20 cellular contexts compared by ENCODE assay signal in the genomic region with DNA sequence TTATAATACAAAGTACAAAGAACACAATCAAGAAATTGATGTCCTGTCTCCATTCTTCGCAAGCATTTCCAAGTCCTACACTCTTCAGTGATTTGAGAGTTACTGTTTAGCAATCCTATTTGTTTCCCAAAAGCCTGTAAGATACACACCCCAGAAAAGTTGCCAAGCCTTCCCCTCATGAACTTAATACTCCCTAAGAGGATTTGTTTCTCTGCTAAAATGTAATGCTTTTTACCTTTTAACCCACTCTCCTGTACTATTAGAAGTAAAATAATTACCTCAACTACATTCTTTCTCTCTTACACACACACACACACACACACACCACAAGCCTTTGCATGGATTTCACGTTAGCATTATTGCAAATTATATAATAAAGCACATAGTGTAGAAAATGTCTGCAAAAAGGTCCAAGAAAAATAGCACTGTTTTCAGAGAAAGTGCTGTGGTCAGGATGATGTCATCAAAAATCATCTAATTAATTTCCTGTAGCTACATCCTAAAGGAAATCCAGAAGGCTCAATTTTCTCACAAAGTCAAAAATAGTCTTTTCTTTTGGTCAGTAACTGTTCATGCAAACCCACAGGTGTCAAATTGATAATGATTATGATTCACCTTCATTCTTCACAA.
DNase-seq lines count a peak whose midpoint lies in the region; ATAC-seq, FAIRE-seq and TF ChIP-seq lines count a peak whose summit lies in the region.
"Had no signal": no experiment of that assay in that cellular context is flagged by ENCODE, and none has a peak within 500 bp of the region (broad histone marks: within the 10 kb centered on the region; RNA-seq: fewer than 3 reads in every experiment).

No MANE protein-coding gene starts in this region.

- H3K4me3 ChIP-seq in BLaER1 = no peak overlapping the region
- no peak overlapping the region for H3K4me3 ChIP-seq in endothelial cell of umbilical vein (replicated peaks in 1 of 3; ENCODE audit: insufficient read depth in 1 of 3, low read depth in 1 of 3, low read length in 3 of 3)
- no peak overlapping the region for H3K4me3 ChIP-seq in lower leg skin (ENCODE audit: low read depth, poor library complexity, severe bottlenecking)
- H3K4me3 ChIP-seq: lung, skin epidermis, upper lobe of right lung had no signal

- H3K27me3 Mint-ChIP-seq in nephron progenitor cell (ENCODE audit: low read depth, poor library complexity) = no peaks in the 10 kb centered on the region
- H3K27me3 Mint-ChIP-seq: activated naive CD8-positive, alpha-beta T cell treated with anti-CD3 and anti-CD28 coated beads for 36 hours; activated T-cell treated with anti-CD3 and anti-CD28 coated beads, Interleukin-2, amount 50 U/mL, for 24 hours had no signal

- H3K4me1 ChIP-seq in BLaER1 = peaks cover 14% of the 10 kb centered on the region
- peaks cover 13% of the 10 kb centered on the region for H3K4me1 ChIP-seq in endothelial cell of umbilical vein (ENCODE audit: control insufficient read depth, extremely low read depth, insufficient read depth, low read length)
- H3K4me1 ChIP-seq: upper lobe of right lung had no signal

- no peak overlapping the region for H3K27ac ChIP-seq in BLaER1
- no peak overlapping the region for H3K27ac ChIP-seq in endothelial cell of umbilical vein (ENCODE audit: insufficient read depth, low read depth, low read length)
- H3K27ac ChIP-seq: epithelial cell of prostate, skin epidermis, upper lobe of right lung had no signal

- ATAC-seq in GM18511 (IDR thresholded peaks at IDR 0.05; ENCODE audit: unreplicated experiment) = no peak
- ATAC-seq: upper lobe of right lung had no signal

- TF ChIP-seq POLR2A in endothelial cell of umbilical vein (IDR thresholded peaks at IDR 0.05; ENCODE audit: low read depth, low read length) (no peak), lower leg skin (IDR thresholded peaks at IDR 0.05) (no peak)

- no peaks in the 10 kb centered on the region for H3K27me3 ChIP-seq in BLaER1
- H3K27me3 ChIP-seq in endothelial cell of umbilical vein (ENCODE audit: control insufficient read depth in 2 of 2, insufficient read depth in 2 of 2, low read length in 2 of 2) = no peaks in the 10 kb centered on the region
- H3K27me3 ChIP-seq: upper lobe of right lung had no signal

- no peaks in the 10 kb centered on the region for H3K9me3 Mint-ChIP-seq in nephron progenitor cell
- H3K9me3 Mint-ChIP-seq: activated naive CD8-positive, alpha-beta T cell treated with anti-CD3 and anti-CD28 coated beads for 36 hours; activated T-cell treated with anti-CD3 and anti-CD28 coated beads, Interleukin-2, amount 50 U/mL, for 24 hours; neural crest cell had no signal

- H3K9ac ChIP-seq in BLaER1 (no peak overlapping the region), endothelial cell of umbilical vein (replicated peaks; ENCODE audit: extremely low read depth, insufficient read depth, low read length) (no peak overlapping the region)

- no peak overlapping the region for H3K4me3 Mint-ChIP-seq in nephron progenitor cell
- H3K4me3 Mint-ChIP-seq: activated naive CD8-positive, alpha-beta T cell treated with anti-CD3 and anti-CD28 coated beads for 36 hours; activated T-cell treated with anti-CD3 and anti-CD28 coated beads, Interleukin-2, amount 50 U/mL, for 24 hours; neural crest cell had no signal

- FAIRE-seq in endothelial cell of umbilical vein (lab: Jason Lieb, UNC) = peak; percentile 75
- FAIRE-seq: colon had no signal

- peaks cover 6% of the 10 kb centered on the region for H3K36me3 Mint-ChIP-seq in nephron progenitor cell (ENCODE audit: low read depth)
- H3K36me3 Mint-ChIP-seq: activated naive CD8-positive, alpha-beta T cell treated with anti-CD3 and anti-CD28 coated beads for 36 hours had no signal

- TF ChIP-seq CTCF in endothelial cell of umbilical vein (IDR thresholded peaks at IDR 0.05; ENCODE audit: extremely low read depth in 1 of 2, insufficient read depth in 1 of 2, low read depth in 1 of 2, low read length in 2 of 2) (no peak), nephron progenitor cell (IDR thresholded peaks at IDR 0.05) (no peak), lower leg skin (IDR thresholded peaks at IDR 0.05) (no peak)

- H4K20me1 ChIP-seq in BLaER1 = no peaks in the 10 kb centered on the region
- no peaks in the 10 kb centered on the region for H4K20me1 ChIP-seq in endothelial cell of umbilical vein (replicated peaks; ENCODE audit: control insufficient read depth, extremely low read depth, insufficient read depth, low read length)

- POLR2A ChIA-PET in endothelial cell of umbilical vein (lab: Charles Lee) = no interaction called here

- CTCF ChIA-PET in endothelial cell of umbilical vein (lab: Charles Lee) = interaction anchor here (1.0 to 2.8 kb wide), 7 partner anchors 10 to 232 kb away, joined by 3 to 7 read pairs (median 4); no protein-coding TSS in a partner anchor

- WGBS in lower leg skin, 2 donors = 76 to 83% methylated on average over 2 of the region's 2 CpGs

- H3K9me3 ChIP-seq in BLaER1 (no peaks in the 10 kb centered on the region), endothelial cell of umbilical vein (replicated peaks; ENCODE audit: control insufficient read depth, insufficient read depth, low read length) (no peaks in the 10 kb centered on the region)
- H3K9me3 ChIP-seq: upper lobe of right lung had no signal

- no peaks in the 10 kb centered on the region for H3K4me1 Mint-ChIP-seq in nephron progenitor cell
- H3K4me1 Mint-ChIP-seq: neural crest cell had no signal

- H3K4me2 ChIP-seq in BLaER1 (peak overlapping the region; percentile 9; the same call in 1 of the 2 replicates), endothelial cell of umbilical vein (ENCODE audit: insufficient read depth, low read length) (peak overlapping the region; percentile 48)

- dilution Hi-C loops in endothelial cell of umbilical vein (cut with MboI; ENCODE audit: extremely low pct_ligation_motif_present, low sequenced_read_pairs) = no loop called here

- intact Hi-C loops in endothelial cell of umbilical vein (cut with micrococcal nuclease) = loop anchor here (10.0 kb wide), 1 partner anchor 152 kb away; no protein-coding TSS in a partner anchor
- intact Hi-C loops in lower leg skin (cut with DNase I; ENCODE audit: low total_unique reads) = no loop called here

- DNase-seq in NCI-H82 treated with DMSO at 0.1 percent for 48 hours (lab: John Stamatoyannopoulos, UW; ENCODE audit: unreplicated experiment) (peak; percentile 33), endothelial cell of umbilical vein (ENCODE audit: low read depth, low spot score) (peak; percentile 73), nephron progenitor cell (no peak), DMS153 (lab: John Stamatoyannopoulos, UW) (no peak), DMS79 (lab: John Stamatoyannopoulos, UW) (no peak), lower leg skin (ENCODE audit: low spot score in 2 of 2) (no peak)
- DNase-seq: activated CD4-positive, alpha-beta T cell treated with anti-CD3 and anti-CD28 coated beads, Interleukin-2, amount 50 U/mL, for 1 hour; activated naive CD8-positive, alpha-beta T cell treated with anti-CD3 and anti-CD28 coated beads for 36 hours; activated T-cell treated with anti-CD3 and anti-CD28 coated beads, Interleukin-2, amount 50 U/mL, for 24 hours; DMS 273 treated with DMSO at 0.1 percent for 48 hours; NCI-H1048; NCI-H2171 treated with DMSO at 0.1 percent for 48 hours; upper lobe of right lung had no signal

- H3K36me3 ChIP-seq in BLaER1 (no peaks in the 10 kb centered on the region), endothelial cell of umbilical vein (ENCODE audit: control insufficient read depth in 2 of 2, extremely low read depth in 1 of 2, insufficient read depth in 2 of 2, low read length in 2 of 2) (no peaks in the 10 kb centered on the region)
- H3K36me3 ChIP-seq: upper lobe of right lung had no signal

- BruUV-seq in endothelial cell of umbilical vein (replicated peaks; lab: Mats Ljungman, UMichigan) = no TSS peak

- peak overlapping the region; percentile 81 for H3K27ac Mint-ChIP-seq in nephron progenitor cell
- H3K27ac Mint-ChIP-seq: activated naive CD8-positive, alpha-beta T cell treated with anti-CD3 and anti-CD28 coated beads for 36 hours; activated T-cell treated with anti-CD3 and anti-CD28 coated beads, Interleukin-2, amount 50 U/mL, for 24 hours had no signal

- no peaks in the 10 kb centered on the region for H3K9me1 ChIP-seq in endothelial cell of umbilical vein (replicated peaks; ENCODE audit: control insufficient read depth, extremely low read depth, insufficient read depth, low read length)

- H2AFZ ChIP-seq in endothelial cell of umbilical vein (ENCODE audit: low read depth, low read length) = no peak overlapping the region

- H3K79me2 ChIP-seq in endothelial cell of umbilical vein (ENCODE audit: control insufficient read depth, insufficient read depth, low read length) = no peaks in the 10 kb centered on the region

TF ChIP-seq in endothelial cell of umbilical vein, 7 proteins besides CTCF, POLR2A, EP300 and RAD21:
- TF ChIP-seq JUN (IDR thresholded peaks at IDR 0.05; ENCODE audit: borderline replicate concordance, insufficient read depth, insufficient read length, low read depth) (peak; percentile 69), FOS (IDR thresholded peaks at IDR 0.05; ENCODE audit: borderline replicate concordance, insufficient read depth, low read length) (peak; percentile 71), EZH2 (IDR thresholded peaks at IDR 0.05; ENCODE audit: borderline replicate concordance, low read depth, low read length, severe bottlenecking) (no peak)

Comparison
In these comparisons a context has a peak if more than half of its experiments do, and no peak if none do; other contexts are left out.
1. DNase-seq: peak in NCI-H82 treated with DMSO at 0.1 percent for 48 hours (single experiment) and endothelial cell of umbilical vein (single experiment); none in nephron progenitor cell (single experiment), DMS153 (single experiment), DMS79 (single experiment) and lower leg skin (0 of 2).